ENCODE assay signal across 9 cellular contexts in genomic region chr9:13568446-13568845, GRCh38.
DNase-seq lines count a peak whose midpoint lies in the region; ATAC-seq, FAIRE-seq and TF ChIP-seq lines count a peak whose summit lies in the region.
"Had no signal": no experiment of that assay in that cellular context is flagged by ENCODE, and none has a peak within 500 bp of the region (broad histone marks: within the 10 kb centered on the region; RNA-seq: fewer than 3 reads in every experiment).

No MANE protein-coding gene starts in this region.

- no peaks in the 10 kb centered on the region for H3K36me3 ChIP-seq in PC-3 (ENCODE audit: low read depth, low read length)

- POLR2A ChIA-PET in PC-3 (lab: Charles Lee; ENCODE audit: unreplicated experiment): no interaction called here

- H3K4me3 Mint-ChIP-seq in endothelial cell (ENCODE audit: unreplicated experiment): peak overlapping the region; percentile 53

- TF ChIP-seq CTCF in endothelial cell (IDR thresholded peaks at IDR 0.05; ENCODE audit: unreplicated experiment) (no peak), PC-3 (conservative IDR thresholded peaks at IDR 0.05; ENCODE audit: low read depth, low read length) (no peak)

- H3K9ac ChIP-seq in PC-3 (ENCODE audit: low read length): no peak overlapping the region

- peak overlapping the region; percentile 99 for H3K27ac Mint-ChIP-seq in endothelial cell (ENCODE audit: unreplicated experiment)

- no peaks in the 10 kb centered on the region for H3K9me3 Mint-ChIP-seq in endothelial cell (ENCODE audit: unreplicated experiment)

- no peak for TF ChIP-seq POLR2A in GM12892 (IDR thresholded peaks at IDR 0.05; ENCODE audit: low read depth, low read length)

- CTCF ChIA-PET in PC-3 (lab: Charles Lee): no interaction called here

- H3K79me2 ChIP-seq in PC-3 (ENCODE audit: low read length): no peaks in the 10 kb centered on the region

- H3K27ac ChIP-seq in PC-3 (ENCODE audit: low read length): no peak overlapping the region
- H3K27ac ChIP-seq: SK-N-MC had no signal

- no peaks in the 10 kb centered on the region for H3K4me1 ChIP-seq in PC-3 (ENCODE audit: insufficient read depth, low read length)

- no peak overlapping the region for H3K4me2 ChIP-seq in PC-3 (ENCODE audit: low read length)

- ATAC-seq in Right ventricle myocardium inferior: peak; percentile 59
- ATAC-seq in GM19035 (IDR thresholded peaks at IDR 0.05; ENCODE audit: unreplicated experiment): no peak
- ATAC-seq in PC-3: no peak

- intact Hi-C loops in Right ventricle myocardium inferior (cut with DNase I): loop anchor here (5.0 kb wide), 2 partner anchors 39 to 121 kb away; no protein-coding TSS in a partner anchor
- intact Hi-C loops in cardiac septum (cut with DNase I): loop anchor here (5.0 to 10.0 kb wide), 2 partner anchors 121 to 214 kb away; no protein-coding TSS in a partner anchor
- intact Hi-C loops in PC-3 (cut with micrococcal nuclease): no loop called here

- H3F3A ChIP-seq in PC-3 (ENCODE audit: low read length, unreplicated experiment): no peaks in the 10 kb centered on the region

- no peaks in the 10 kb centered on the region for H3K9me2 ChIP-seq in PC-3 (replicated peaks; ENCODE audit: low read length)

- H3K27me3 ChIP-seq in PC-3 (ENCODE audit: low read length): no peaks in the 10 kb centered on the region

- no peaks in the 10 kb centered on the region for H3K9me3 ChIP-seq in PC-3 (ENCODE audit: low read length)

- DNase-seq in Right ventricle myocardium inferior (ENCODE audit: missing footprints) (no peak), cardiac septum (ENCODE audit: low spot score) (no peak), endothelial cell (ENCODE audit: low spot score) (peak; percentile 12), middle frontal gyrus (ENCODE audit: extremely low spot score, low spot score) (peak; percentile 18), GM12892 (ENCODE audit: insufficient read length) (no peak), PC-3 (no peak)
- no peak for DNase-seq in stimulated activated CD8-positive, alpha-beta memory T cell treated with anti-CD3 and anti-CD28 coated beads, Interleukin-4, amount 100 ng/mL, for 48 hours

- no peak overlapping the region for H2AFZ ChIP-seq in PC-3 (ENCODE audit: low read length)

- H3K4me3 ChIP-seq in PC-3 (ENCODE audit: low read length): no peak overlapping the region
- H3K4me3 ChIP-seq: SK-N-MC had no signal

- no peak for FAIRE-seq in GM12892 (lab: Jason Lieb, UNC)

- no peaks in the 10 kb centered on the region for H4K20me1 ChIP-seq in PC-3 (ENCODE audit: low read length)

- peaks cover 35% of the 10 kb centered on the region for H3K4me1 Mint-ChIP-seq in endothelial cell (ENCODE audit: unreplicated experiment)

- BruUV-seq in PC-3 (replicated peaks; lab: Mats Ljungman, UMichigan): no TSS peak

- H3K27me3 Mint-ChIP-seq in endothelial cell (ENCODE audit: unreplicated experiment): no peaks in the 10 kb centered on the region

- H3K36me3 Mint-ChIP-seq in endothelial cell (ENCODE audit: low read depth, unreplicated experiment): no peaks in the 10 kb centered on the region

Comparison
In these comparisons a context has a peak if more than half of its experiments do, and no peak if none do; other contexts are left out.
1. DNase-seq: peak in endothelial cell (single experiment) and middle frontal gyrus (single experiment); none in Right ventricle myocardium inferior (single experiment), cardiac septum (single experiment), stimulated activated CD8-positive, alpha-beta memory T cell treated with anti-CD3 and anti-CD28 coated beads, Interleukin-4, amount 100 ng/mL, for 48 hours (single experiment), GM12892 (single experiment) and PC-3 (single experiment).